In the genomic region with DNA sequence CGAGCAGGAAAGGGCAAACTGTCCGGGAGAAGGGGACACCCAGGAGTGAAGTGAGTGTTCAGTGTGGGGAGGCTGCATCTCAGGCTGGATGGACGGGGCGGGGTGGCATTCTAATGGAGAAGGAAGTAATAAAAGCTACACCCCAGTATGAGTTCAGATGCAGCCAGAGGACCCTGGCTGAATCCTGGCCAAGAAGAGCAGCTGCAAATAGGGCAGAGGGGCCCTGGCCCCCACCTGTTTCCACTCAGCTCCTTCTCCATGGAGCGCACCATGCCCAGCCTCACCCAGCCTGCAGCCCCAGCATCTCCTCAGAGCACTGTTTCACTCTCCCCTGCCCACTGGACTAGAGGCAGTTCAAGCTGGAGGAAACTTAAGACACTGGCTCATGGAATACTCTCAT, we compare ENCODE assay signal across 36 cellular contexts. TPM values are rescaled to one million over a fixed set of nuclear protein-coding genes. Genes with fewer than 3 reads are reported as not detected.
"Had no signal": no experiment of that assay in that cellular context is flagged by ENCODE, and none has a peak within 500 bp of the region (broad histone marks: within the 10 kb centered on the region; RNA-seq: fewer than 3 reads in every experiment).

No MANE protein-coding gene starts in this region.

- H3K9me3 Mint-ChIP-seq: activated CD4-positive, alpha-beta memory T cell treated with anti-CD3 and anti-CD28 coated beads for 36 hours; activated CD4-positive, alpha-beta T cell treated with anti-CD3 and anti-CD28 coated beads, Interleukin-2, amount 10 ng/mL, durations not matched to agents 24 days and 14 days; activated naive CD4-positive, alpha-beta T cell treated with anti-CD3 and anti-CD28 coated beads for 36 hours; activated naive CD4-positive, alpha-beta T cell treated with anti-CD3 and anti-CD28 coated beads, Interleukin-2, amount 50 U/mL, for 24 hours; activated naive CD8-positive, alpha-beta T cell treated with anti-CD3 and anti-CD28 coated beads, Interleukin-2, amount 10 ng/mL, durations not matched to agents 7 days and 5 days; activated T-helper 1 cell treated with anti-CD3 and anti-CD28 coated beads, Interleukin-12 subunit alpha, Interleukin-12 subunit beta, Interleukin-2, Interleukin-4 antibody, amounts not matched to agents 30 ng/mL and 10 ng/mL and 1 ng/mL, durations not matched to agents 14 hours and 24 hours and 36 hours; activated T-helper 2 cell treated with anti-CD3 and anti-CD28 coated beads, Interferon-gamma antibody, Interleukin-2, Interleukin-4, amounts not matched to agents 10 μg/mL and 5 μg/mL and 100 μg/mL, durations not matched to agents 14 hours and 24 hours and 36 hours; central memory CD8-positive, alpha-beta T cell; dendritic cell treated with granulocyte-macrophage colony-stimulating factor and Interleukin-4, amounts not matched to agents 40 ng/mL and 50 ng/mL, for 4 days; endodermal cell; T-helper 2 cell treated with Interferon-gamma antibody and Interleukin-4, amounts not matched to agents 5 μg/mL and 100 μg/mL, for 36 hours had no signal

- H3K27me3 ChIP-seq: ascending aorta, brain microvascular endothelial cell, dorsolateral prefrontal cortex, esophagus muscularis mucosa, foreskin keratinocyte, gastrocnemius medialis had no signal

- H3K36me3 ChIP-seq: ascending aorta, brain microvascular endothelial cell, esophagus muscularis mucosa, gastrocnemius medialis, heart left ventricle had no signal

- DNase-seq: activated CD4-positive, alpha-beta memory T cell treated with anti-CD3 and anti-CD28 coated beads for 36 hours; activated CD4-positive, alpha-beta T cell treated with anti-CD3 and anti-CD28 coated beads for 36 hours; activated CD4-positive, alpha-beta T cell treated with anti-CD3 and anti-CD28 coated beads, Interleukin-2, amount 10 ng/mL, durations not matched to agents 24 days and 14 days; activated CD4-positive, CD25-positive, alpha-beta regulatory T cell; activated CD4-positive, CD25-positive, alpha-beta regulatory T cell treated with anti-CD3 and anti-CD28 coated beads, Interleukin-2, amount 50 U/mL, for 72 hours; activated CD8-positive, alpha-beta memory T cell treated with anti-CD3 and anti-CD28 coated beads, Interleukin-2, amount 10 ng/mL, durations not matched to agents 7 days and 5 days; activated CD8-positive, alpha-beta memory T cell treated with anti-CD3 and anti-CD28 coated beads, Interleukin-2, amount 50 U/mL, for 4 hours; activated CD8-positive, alpha-beta T cell treated with anti-CD3 and anti-CD28 coated beads, Interleukin-2, amount 10 ng/mL, durations not matched to agents 7 days and 5 days; activated effector memory CD4-positive, alpha-beta T cell treated with anti-CD3 and anti-CD28 coated beads, Interleukin-2, amount 50 U/mL, for 16 hours; activated naive CD4-positive, alpha-beta T cell treated with anti-CD3 and anti-CD28 coated beads for 36 hours; activated naive CD8-positive, alpha-beta T cell treated with anti-CD3 and anti-CD28 coated beads, Interleukin-2, amount 10 ng/mL, durations not matched to agents 7 days and 5 days; activated T-cell treated with anti-CD3 and anti-CD28 coated beads, Interleukin-2, amount 50 U/mL, for 1 hour; activated T-cell treated with anti-CD3 and anti-CD28 coated beads, Interleukin-2, amount 50 U/mL, for 48 hours; brain microvascular endothelial cell; dorsolateral prefrontal cortex; effector memory CD4-positive, alpha-beta T cell; endodermal cell; erythroblast; foreskin keratinocyte; gastrocnemius medialis; glutamatergic neuron; heart left ventricle; T-helper 1 cell; T-helper 17 cell; T1000 had no signal

- H3K4me3 ChIP-seq: ascending aorta, coronary artery, dorsolateral prefrontal cortex, esophagus muscularis mucosa, gastrocnemius medialis, heart left ventricle had no signal

- H3K9me3 ChIP-seq: ascending aorta, esophagus muscularis mucosa, gastrocnemius medialis, heart left ventricle had no signal

- H3K4me3 Mint-ChIP-seq: activated CD4-positive, alpha-beta memory T cell treated with anti-CD3 and anti-CD28 coated beads for 36 hours; activated CD4-positive, alpha-beta T cell treated with anti-CD3 and anti-CD28 coated beads for 36 hours; activated CD4-positive, alpha-beta T cell treated with anti-CD3 and anti-CD28 coated beads, Interleukin-2, amount 10 ng/mL, durations not matched to agents 24 days and 14 days; activated CD8-positive, alpha-beta memory T cell treated with anti-CD3 and anti-CD28 coated beads, Interleukin-2, amount 10 ng/mL, durations not matched to agents 7 days and 5 days; activated CD8-positive, alpha-beta T cell treated with anti-CD3 and anti-CD28 coated beads, Interleukin-2, amount 10 ng/mL, durations not matched to agents 7 days and 5 days; activated naive CD4-positive, alpha-beta T cell treated with anti-CD3 and anti-CD28 coated beads for 36 hours; activated naive CD4-positive, alpha-beta T cell treated with anti-CD3 and anti-CD28 coated beads, Interleukin-2, amount 50 U/mL, for 24 hours; activated naive CD8-positive, alpha-beta T cell treated with anti-CD3 and anti-CD28 coated beads, Interleukin-2, amount 10 ng/mL, durations not matched to agents 7 days and 5 days; activated T-helper 1 cell treated with anti-CD3 and anti-CD28 coated beads, Interleukin-12 subunit alpha, Interleukin-12 subunit beta, Interleukin-2, Interleukin-4 antibody, amounts not matched to agents 30 ng/mL and 10 ng/mL and 1 ng/mL, durations not matched to agents 14 hours and 24 hours and 36 hours; central memory CD8-positive, alpha-beta T cell; dendritic cell treated with granulocyte-macrophage colony-stimulating factor and Interleukin-4, amounts not matched to agents 40 ng/mL and 50 ng/mL, for 4 days; endodermal cell; T-helper 17 cell; T-helper 2 cell treated with Interferon-gamma antibody and Interleukin-4, amounts not matched to agents 5 μg/mL and 100 μg/mL, for 36 hours had no signal

- H3K36me3 Mint-ChIP-seq: activated CD4-positive, alpha-beta memory T cell treated with anti-CD3 and anti-CD28 coated beads for 36 hours; activated CD8-positive, alpha-beta memory T cell treated with anti-CD3 and anti-CD28 coated beads, Interleukin-2, amount 10 ng/mL, durations not matched to agents 7 days and 5 days; activated naive CD8-positive, alpha-beta T cell treated with anti-CD3 and anti-CD28 coated beads, Interleukin-2, amount 10 ng/mL, durations not matched to agents 7 days and 5 days had no signal

- ATAC-seq: activated CD4-positive, alpha-beta T cell treated with anti-CD3 and anti-CD28 coated beads for 36 hours; activated CD8-positive, alpha-beta memory T cell treated with anti-CD3 and anti-CD28 coated beads, Interleukin-2, amount 10 ng/mL, durations not matched to agents 7 days and 5 days; activated CD8-positive, alpha-beta T cell treated with anti-CD3 and anti-CD28 coated beads, Interleukin-2, amount 10 ng/mL, durations not matched to agents 7 days and 5 days; foreskin keratinocyte; gastrocnemius medialis; heart left ventricle; T-helper 17 cell had no signal

- H3K27ac Mint-ChIP-seq: activated CD4-positive, alpha-beta memory T cell treated with anti-CD3 and anti-CD28 coated beads for 36 hours; activated CD4-positive, alpha-beta T cell treated with anti-CD3 and anti-CD28 coated beads for 36 hours; activated CD4-positive, alpha-beta T cell treated with anti-CD3 and anti-CD28 coated beads, Interleukin-2, amount 10 ng/mL, durations not matched to agents 24 days and 14 days; activated CD8-positive, alpha-beta memory T cell treated with anti-CD3 and anti-CD28 coated beads, Interleukin-2, amount 10 ng/mL, durations not matched to agents 7 days and 5 days; activated CD8-positive, alpha-beta T cell treated with anti-CD3 and anti-CD28 coated beads, Interleukin-2, amount 10 ng/mL, durations not matched to agents 7 days and 5 days; activated naive CD4-positive, alpha-beta T cell treated with anti-CD3 and anti-CD28 coated beads for 36 hours; activated naive CD4-positive, alpha-beta T cell treated with anti-CD3 and anti-CD28 coated beads, Interleukin-2, amount 50 U/mL, for 24 hours; activated naive CD8-positive, alpha-beta T cell treated with anti-CD3 and anti-CD28 coated beads, Interleukin-2, amount 10 ng/mL, durations not matched to agents 7 days and 5 days; activated T-helper 1 cell treated with anti-CD3 and anti-CD28 coated beads, Interleukin-12 subunit alpha, Interleukin-12 subunit beta, Interleukin-2, Interleukin-4 antibody, amounts not matched to agents 30 ng/mL and 10 ng/mL and 1 ng/mL, durations not matched to agents 14 hours and 24 hours and 36 hours; activated T-helper 2 cell treated with anti-CD3 and anti-CD28 coated beads, Interferon-gamma antibody, Interleukin-2, Interleukin-4, amounts not matched to agents 10 μg/mL and 5 μg/mL and 100 μg/mL, durations not matched to agents 14 hours and 24 hours and 36 hours; dendritic cell treated with granulocyte-macrophage colony-stimulating factor and Interleukin-4, amounts not matched to agents 40 ng/mL and 50 ng/mL, for 4 days; endodermal cell; T-helper 17 cell; T-helper 2 cell treated with Interferon-gamma antibody and Interleukin-4, amounts not matched to agents 5 μg/mL and 100 μg/mL, for 36 hours had no signal

- H3K27me3 Mint-ChIP-seq: activated CD4-positive, alpha-beta T cell treated with anti-CD3 and anti-CD28 coated beads for 36 hours; activated CD8-positive, alpha-beta memory T cell treated with anti-CD3 and anti-CD28 coated beads, Interleukin-2, amount 10 ng/mL, durations not matched to agents 7 days and 5 days; dendritic cell treated with granulocyte-macrophage colony-stimulating factor and Interleukin-4, amounts not matched to agents 40 ng/mL and 50 ng/mL, for 4 days had no signal

- H3K4me1 ChIP-seq: ascending aorta, foreskin keratinocyte had no signal

- FAIRE-seq: bronchial epithelial cell had no signal

- H3K4me1 Mint-ChIP-seq: activated CD4-positive, alpha-beta T cell treated with anti-CD3 and anti-CD28 coated beads for 36 hours; activated CD4-positive, alpha-beta T cell treated with anti-CD3 and anti-CD28 coated beads, Interleukin-2, amount 10 ng/mL, durations not matched to agents 24 days and 14 days; activated CD8-positive, alpha-beta memory T cell treated with anti-CD3 and anti-CD28 coated beads, Interleukin-2, amount 10 ng/mL, durations not matched to agents 7 days and 5 days; activated naive CD4-positive, alpha-beta T cell treated with anti-CD3 and anti-CD28 coated beads, Interleukin-2, amount 50 U/mL, for 24 hours; activated naive CD8-positive, alpha-beta T cell treated with anti-CD3 and anti-CD28 coated beads, Interleukin-2, amount 10 ng/mL, durations not matched to agents 7 days and 5 days; central memory CD8-positive, alpha-beta T cell; T-helper 17 cell had no signal

- H3K27ac ChIP-seq: ascending aorta, brain microvascular endothelial cell, coronary artery, esophagus muscularis mucosa, foreskin keratinocyte had no signal

RNA-seq across cellular contexts. Expression of a gene that starts 46.4 kb away (rescaled TPM):
- total RNA-seq: activated CD4-positive, alpha-beta memory T cell treated with anti-CD3 and anti-CD28 coated beads for 36 hours; activated CD4-positive, alpha-beta T cell treated with anti-CD3 and anti-CD28 coated beads for 36 hours; activated CD4-positive, alpha-beta T cell treated with anti-CD3 and anti-CD28 coated beads, Interleukin-2, amount 10 ng/mL, durations not matched to agents 24 days and 14 days; activated CD8-positive, alpha-beta memory T cell treated with anti-CD3 and anti-CD28 coated beads for 36 hours; activated CD8-positive, alpha-beta memory T cell treated with anti-CD3 and anti-CD28 coated beads, Interleukin-2, amount 10 ng/mL, durations not matched to agents 7 days and 5 days; activated CD8-positive, alpha-beta T cell treated with anti-CD3 and anti-CD28 coated beads, Interleukin-2, amount 10 ng/mL, durations not matched to agents 7 days and 5 days; activated naive CD4-positive, alpha-beta T cell treated with anti-CD3 and anti-CD28 coated beads for 36 hours; activated naive CD8-positive, alpha-beta T cell treated with anti-CD3 and anti-CD28 coated beads, Interleukin-2, amount 10 ng/mL, durations not matched to agents 7 days and 5 days; activated T-helper 1 cell treated with anti-CD3 and anti-CD28 coated beads, Interleukin-12 subunit alpha, Interleukin-12 subunit beta, Interleukin-2, Interleukin-4 antibody, amounts not matched to agents 30 ng/mL and 10 ng/mL and 1 ng/mL, durations not matched to agents 14 hours and 24 hours and 36 hours; activated T-helper 2 cell treated with anti-CD3 and anti-CD28 coated beads, Interferon-gamma antibody, Interleukin-2, Interleukin-4, amounts not matched to agents 10 μg/mL and 5 μg/mL and 100 μg/mL, durations not matched to agents 14 hours and 24 hours and 36 hours had no signal
